ENCODE assay signal across 13 cellular contexts in the genomic region with DNA sequence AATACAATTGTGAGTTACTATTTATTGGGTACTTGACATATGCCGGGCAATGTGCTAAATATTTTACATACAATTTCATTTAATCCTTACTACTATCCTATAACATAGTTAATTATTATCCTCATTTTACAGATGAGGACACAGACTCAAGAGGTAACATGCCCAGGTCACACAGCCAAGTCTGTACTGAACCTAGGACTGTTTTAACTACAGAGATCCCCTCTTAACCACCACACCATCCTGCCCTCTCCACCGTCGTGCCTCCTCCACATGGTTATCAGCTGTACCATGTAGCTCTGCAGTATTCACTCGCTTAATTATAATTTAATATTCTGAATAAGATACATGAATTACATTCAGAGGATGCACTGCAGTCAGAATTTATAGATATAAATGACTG. TPM values are rescaled to one million over a fixed set of nuclear protein-coding genes. Genes with fewer than 3 reads are reported as not detected.
A peak's percentile ranks its signal among the peaks of the same experiment; 100 is the strongest.
DNase-seq lines count a peak whose midpoint lies in the region; ATAC-seq, FAIRE-seq and TF ChIP-seq lines count a peak whose summit lies in the region.
"Had no signal": no experiment of that assay in that cellular context is flagged by ENCODE, and none has a peak within 500 bp of the region (broad histone marks: within the 10 kb centered on the region; RNA-seq: fewer than 3 reads in every experiment).

No MANE protein-coding gene starts in this region.

- peak overlapping the region; percentile 96 for H3K4ac ChIP-seq in trophoblast cell (ENCODE audit: low read depth, low read length)

- H2BK12ac ChIP-seq in trophoblast cell (ENCODE audit: low read length), result no peak overlapping the region

- FAIRE-seq in GM12878 (lab: Jason Lieb, UNC), result no peak

- peaks cover 8% of the 10 kb centered on the region for H3K4me1 ChIP-seq in GM12878 (ENCODE audit: control insufficient read depth, insufficient read depth, low read length)
- H3K4me1 ChIP-seq in trophoblast cell (ENCODE audit: control insufficient read depth in 1 of 2, insufficient read depth in 2 of 2, low read length in 2 of 2), result peaks cover 0 to 2% of the 10 kb centered on the region in 2 experiments

- H2AFZ ChIP-seq in GM12878 (ENCODE audit: control insufficient read depth, low read depth, low read length) (no peak overlapping the region), trophoblast cell (ENCODE audit: insufficient read depth, low read length, poor library complexity) (no peak overlapping the region)

- SMC1A ChIA-PET in GM12878 (lab: Charles Lee; ENCODE audit: uncharacterized antibody, unreplicated experiment), result interaction anchor here (4.8 kb wide), 1 partner anchor 9 kb away, joined by 44 read pairs; no protein-coding TSS in a partner anchor

- no peak overlapping the region for H4K8ac ChIP-seq in trophoblast cell (ENCODE audit: low read depth, low read length)

- H3K36me3 Mint-ChIP-seq in activated T-helper 2 cell treated with anti-CD3 and anti-CD28 coated beads, Interferon-gamma antibody, Interleukin-2, Interleukin-4, amounts not matched to agents 10 μg/mL and 5 μg/mL and 100 μg/mL, durations not matched to agents 14 hours and 24 hours and 36 hours (ENCODE audit: low read depth), result peaks cover 38% of the 10 kb centered on the region

- intact Hi-C loops in GM12878 (cut with micrococcal nuclease; ENCODE audit: unreplicated experiment), result loop anchor here (5.0 kb wide), 1 partner anchor 269 kb away; the partner anchor contains the start of gene TRAF1
- intact Hi-C loops in activated T-helper 2 cell treated with anti-CD3 and anti-CD28 coated beads, Interferon-gamma antibody, Interleukin-2, Interleukin-4, amounts not matched to agents 10 μg/mL and 5 μg/mL and 100 μg/mL, durations not matched to agents 14 hours and 24 hours and 36 hours (cut with micrococcal nuclease), result loop anchor here (5.0 kb wide), 1 partner anchor 39 kb away; no protein-coding TSS in a partner anchor

- no peaks in the 10 kb centered on the region for H3K9me3 ChIP-seq in GM12878 (replicated peaks; ENCODE audit: control insufficient read depth, insufficient read depth, low read length)
- no peaks in the 10 kb centered on the region for H3K9me3 ChIP-seq in trophoblast cell (ENCODE audit: insufficient read depth, low read depth, low read length)
- H3K9me3 ChIP-seq: transverse colon had no signal

- H3K79me1 ChIP-seq in trophoblast cell (ENCODE audit: low read length), result peaks cover 6% of the 10 kb centered on the region

- 15% methylated on average over 4 of the region's 4 CpGs for WGBS in GM12878 (ENCODE audit: insufficient coverage, insufficient replicate concordance, low lambda C conversion rate, missing lambda C conversion rate)
- WGBS in trophoblast cell (ENCODE audit: extremely low coverage, insufficient coverage, insufficient read length), result no CpG with 5 or more reads among the region's 4 CpGs

- H4K91ac ChIP-seq in trophoblast cell (ENCODE audit: low read depth, low read length), result no peak overlapping the region

- H4K12ac ChIP-seq in trophoblast cell (ENCODE audit: low read depth, low read length), result no peak overlapping the region

- H3K18ac ChIP-seq in trophoblast cell (ENCODE audit: low read length), result no peak overlapping the region

- H2AK5ac ChIP-seq in trophoblast cell (ENCODE audit: low read length), result no peak overlapping the region

- H3K27me3 ChIP-seq in GM12878 (replicated peaks in 1 of 2; ENCODE audit: control insufficient read depth in 2 of 2, insufficient read depth in 2 of 2, low read length in 1 of 2), result no peaks in the 10 kb centered on the region
- H3K27me3 ChIP-seq in trophoblast cell (ENCODE audit: insufficient read depth, low read length), result no peaks in the 10 kb centered on the region
- H3K27me3 ChIP-seq: transverse colon had no signal

- H2BK120ac ChIP-seq in trophoblast cell (ENCODE audit: insufficient read depth, low read length, poor library complexity), result no peak overlapping the region

- H3K4me1 Mint-ChIP-seq in activated T-helper 2 cell treated with anti-CD3 and anti-CD28 coated beads, Interferon-gamma antibody, Interleukin-2, Interleukin-4, amounts not matched to agents 10 μg/mL and 5 μg/mL and 100 μg/mL, durations not matched to agents 14 hours and 24 hours and 36 hours (ENCODE audit: low read depth), result peaks cover 63% of the 10 kb centered on the region

- H3K36me3 ChIP-seq in GM12878 (ENCODE audit: control insufficient read depth in 2 of 2, insufficient read depth in 2 of 2, low read length in 1 of 2) (no peaks in the 10 kb centered on the region), trophoblast cell (ENCODE audit: control insufficient read depth in 1 of 2, insufficient read depth in 2 of 2, low read length in 2 of 2) (no peaks in the 10 kb centered on the region)
- H3K36me3 ChIP-seq: transverse colon had no signal

- peaks cover 100% of the 10 kb centered on the region for H3K79me2 ChIP-seq in GM12878 (ENCODE audit: control insufficient read depth, insufficient read depth, low read length)
- H3K79me2 ChIP-seq in trophoblast cell (ENCODE audit: control insufficient read depth, insufficient read depth, low read length, poor library complexity), result peaks cover 16% of the 10 kb centered on the region

- no peak for TF ChIP-seq RAD21 in GM12878 (IDR thresholded peaks at IDR 0.05; ENCODE audit: insufficient read depth, low read depth, low read length)

- H4K20me1 ChIP-seq in GM12878 (ENCODE audit: control insufficient read depth, insufficient read depth), result 0 out of 2 replicates have a peak, but pooled peaks cover 4% of the 10 kb centered on the region

- DNase-seq in NCI-H82 (lab: John Stamatoyannopoulos, UW) (peak; percentile 19), NCI-H82 treated with DMSO at 0.1 percent for 48 hours (lab: John Stamatoyannopoulos, UW; ENCODE audit: unreplicated experiment) (no peak), GM12878 (ENCODE audit: low read depth, low spot score) (no peak), trophoblast cell (no peak)
- no peak for DNase-seq in activated T-helper 2 cell treated with anti-CD3 and anti-CD28 coated beads, Interferon-gamma antibody, Interleukin-2, Interleukin-4, amounts not matched to agents 10 μg/mL and 5 μg/mL and 100 μg/mL, durations not matched to agents 14 hours and 24 hours and 36 hours (ENCODE audit: low spot score)
- no peak for DNase-seq in stimulated activated CD8-positive, alpha-beta memory T cell treated with anti-CD3 and anti-CD28 coated beads, Interleukin-4, amount 100 ng/mL, for 48 hours
- DNase-seq: activated CD4-positive, alpha-beta T cell treated with anti-CD3 and anti-CD28 coated beads, Interleukin-2, amount 50 U/mL, for 4 hours; NCI-H1436; stimulated activated CD4-positive, alpha-beta T cell treated with anti-CD3 and anti-CD28 coated beads, Interleukin-4, amount 100 ng/mL, for 24 hours; transverse colon had no signal

- TF ChIP-seq EP300 in GM12878 (IDR thresholded peaks at IDR 0.05; ENCODE audit: borderline replicate concordance in 1 of 2, control insufficient read depth in 1 of 2, low read depth in 2 of 2, low read length in 2 of 2), result no peak

- POLR2A ChIA-PET in GM12878 (lab: Charles Lee), result interaction anchor here (0.7 kb wide), 1 partner anchor 75 kb away, joined by 3 read pairs; no protein-coding TSS in a partner anchor

- H3K4me3 ChIP-seq in GM12878 (0 out of 2 replicates have a peak overlapping the region, but pooled peaks have one; percentile 38), trophoblast cell (ENCODE audit: low read depth, low read length) (no peak overlapping the region)
- H3K4me3 ChIP-seq: transverse colon had no signal

- H3K27me3 Mint-ChIP-seq in activated T-helper 2 cell treated with anti-CD3 and anti-CD28 coated beads, Interferon-gamma antibody, Interleukin-2, Interleukin-4, amounts not matched to agents 10 μg/mL and 5 μg/mL and 100 μg/mL, durations not matched to agents 14 hours and 24 hours and 36 hours (ENCODE audit: low read depth), result no peaks in the 10 kb centered on the region

- CTCF ChIA-PET in GM12878 (lab: Yijun Ruan, JAX), result interaction anchor here (1.0 to 1.3 kb wide), 2 partner anchors 17 to 158 kb away, joined by 3 to 5 read pairs; no protein-coding TSS in a partner anchor

- BruUV-seq in GM12878 (replicated peaks; lab: Mats Ljungman, UMichigan), result no TSS peak

- TF ChIP-seq POLR2A in GM12878 (IDR thresholded peaks at IDR 0.05; ENCODE audit: low read depth, low read length), result no peak

- no peak overlapping the region for H3K27ac Mint-ChIP-seq in activated T-helper 2 cell treated with anti-CD3 and anti-CD28 coated beads, Interferon-gamma antibody, Interleukin-2, Interleukin-4, amounts not matched to agents 10 μg/mL and 5 μg/mL and 100 μg/mL, durations not matched to agents 14 hours and 24 hours and 36 hours

- peak; percentile 43 for ATAC-seq in HG02610 (IDR thresholded peaks at IDR 0.05; ENCODE audit: unreplicated experiment)
- peak; percentile 62 for ATAC-seq in GM12878
- ATAC-seq in HG03457 (IDR thresholded peaks at IDR 0.05; ENCODE audit: unreplicated experiment), result no peak

- H3K14ac ChIP-seq in trophoblast cell (ENCODE audit: low read length), result no peak overlapping the region

- no peaks in the 10 kb centered on the region for H3K9me3 Mint-ChIP-seq in activated T-helper 2 cell treated with anti-CD3 and anti-CD28 coated beads, Interferon-gamma antibody, Interleukin-2, Interleukin-4, amounts not matched to agents 10 μg/mL and 5 μg/mL and 100 μg/mL, durations not matched to agents 14 hours and 24 hours and 36 hours

- in situ Hi-C loops in GM12878 (cut with MboI), result no loop called here

- H3K4me3 Mint-ChIP-seq in activated T-helper 2 cell treated with anti-CD3 and anti-CD28 coated beads, Interferon-gamma antibody, Interleukin-2, Interleukin-4, amounts not matched to agents 10 μg/mL and 5 μg/mL and 100 μg/mL, durations not matched to agents 14 hours and 24 hours and 36 hours (ENCODE audit: low read depth), result no peak overlapping the region

- no peak overlapping the region for H2BK5ac ChIP-seq in trophoblast cell (ENCODE audit: low read depth, low read length, poor library complexity)

- peak overlapping the region; percentile 47 for H3K27ac ChIP-seq in GM12878 (ENCODE audit: control insufficient read depth, insufficient read depth)
- H3K27ac ChIP-seq in trophoblast cell (ENCODE audit: low read depth, low read length), result no peak overlapping the region
- H3K27ac ChIP-seq: RWPE1, transverse colon had no signal

- H3K23ac ChIP-seq in trophoblast cell (ENCODE audit: low read length), result no peak overlapping the region

- RAD21 ChIA-PET in GM12878 (lab: Charles Lee; ENCODE audit: unreplicated experiment), result interaction anchor here (0.7 to 1.2 kb wide), 2 partner anchors 75 to 157 kb away, joined by 3 to 4 read pairs; no protein-coding TSS in a partner anchor

- H3K4me2 ChIP-seq in GM12878 (ENCODE audit: control insufficient read depth, insufficient read depth), result peak overlapping the region; percentile 84
- no peak overlapping the region for H3K4me2 ChIP-seq in trophoblast cell (ENCODE audit: low read length)

- TF ChIP-seq CTCF in GM12878 (IDR thresholded peaks at IDR 0.05 in 2 of 3, conservative IDR thresholded peaks at IDR 0.05 in 1 of 3; ENCODE audit: control insufficient read depth in 2 of 3, extremely low read depth in 1 of 3, insufficient read depth in 1 of 3, low read depth in 3 of 3, low read length in 3 of 3), result no peak

- H3K9ac ChIP-seq in GM12878 (ENCODE audit: control insufficient read depth, insufficient read depth, low read length), result no peak overlapping the region
- H3K9ac ChIP-seq in trophoblast cell (ENCODE audit: low read length), result no peak overlapping the region

RNA-seq across cellular contexts. Expression of gene RAB14, which starts 5.3 kb away (rescaled TPM):
- 35.6 and 36.7 TPM in 2 replicates for total RNA-seq in GM12878 (2013; cell fraction: nucleolus; rRNA removed)
- total RNA-seq in GM12878 (2014; rRNA removed) (16.9 and 21.0 TPM in 2 replicates), GM12878 (2014; rRNA removed; fragmentation: Illumina TruSeq; extraction: Trizol) (24.9 and 25.7 TPM in 2 replicates), GM12878 (2021) (46.7 and 51.1 TPM in 2 replicates)
- 14.7 TPM for polyA plus RNA-seq in GM12878 (2011; ENCODE audit: low read depth)
- polyA plus RNA-seq in GM12878 (2011; rRNA removed) (23.7 and 32.9 TPM in 2 replicates), GM12878 (2014; fragmentation: Illumina TruSeq; extraction: Trizol) (40.8 and 48.7 TPM in 2 replicates), GM12878 (2014; fragmentation: Nextera tagmentation; extraction: Ambion mirVana) (10 to 100 TPM; 21.3 to 26.0 TPM), GM12878 (2014; rRNA removed) (15.2 and 16.7 TPM in 2 replicates), GM12878 (2016; fragmentation: Nextera tagmentation; extraction: Ambion mirVana) (10 to 100 TPM; 57.4 to 59.9 TPM)
- polyA plus RNA-seq in GM12878 (2011; cell fraction: cytosol; rRNA removed), result 9.2 and 15.0 TPM in 2 replicates
- polyA plus RNA-seq in GM12878 (2011; cell fraction: nucleus; rRNA removed), result 22.0 and 23.5 TPM in 2 replicates
- polyA plus RNA-seq in GM12878 (2012), result 20.5 and 29.2 TPM in 2 replicates
- polyA minus RNA-seq in GM12878 (2011; rRNA and poly(A)+ RNA removed), result 12.1 and 15.5 TPM in 2 replicates
- 8.8 and 10.2 TPM in 2 replicates for polyA minus RNA-seq in GM12878 (2011; cell fraction: cytosol; rRNA and poly(A)+ RNA removed)
- polyA minus RNA-seq in GM12878 (2011; cell fraction: nucleus; rRNA and poly(A)+ RNA removed), result 16.1 and 26.0 TPM in 2 replicates
- polyA plus RNA-seq in trophoblast cell (2013), result 40.0 and 40.9 TPM in 2 replicates
- total RNA-seq in activated T-helper 2 cell treated with anti-CD3 and anti-CD28 coated beads, Interferon-gamma antibody, Interleukin-2, Interleukin-4, amounts not matched to agents 10 μg/mL and 5 μg/mL and 100 μg/mL, durations not matched to agents 14 hours and 24 hours and 36 hours, result 62.0 and 63.2 TPM in 2 replicates
